ENCODE assay signal across 16 cellular contexts in the genomic region with DNA sequence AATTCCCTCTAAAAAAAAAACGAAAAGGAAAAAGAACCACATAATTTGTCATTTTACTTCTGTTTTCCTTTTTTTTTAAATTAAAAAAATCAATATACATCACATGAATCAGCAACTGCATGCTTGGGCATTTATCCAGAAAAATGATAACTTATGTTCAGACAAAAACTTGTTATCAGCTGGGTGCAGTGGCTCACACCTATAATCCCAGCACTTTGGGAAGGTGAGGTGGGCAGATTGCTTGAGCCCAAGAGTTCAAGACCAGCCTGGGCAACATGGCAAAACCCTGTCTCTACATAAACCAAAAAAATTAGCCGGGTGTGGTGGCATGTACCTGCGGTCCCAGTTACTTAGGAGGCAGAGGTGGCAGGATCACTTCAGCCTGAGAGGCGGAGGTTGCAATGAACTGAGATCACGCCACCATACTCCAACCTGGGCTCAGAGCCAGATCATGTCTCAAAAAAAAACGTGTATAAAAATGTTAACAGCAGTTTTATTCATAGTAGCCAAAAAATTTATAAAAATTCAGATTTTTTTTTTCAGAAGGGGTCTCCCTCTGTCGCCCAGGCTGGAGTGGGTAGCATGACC.
"Had no signal": no experiment of that assay in that cellular context is flagged by ENCODE, and none has a peak within 500 bp of the region (broad histone marks: within the 10 kb centered on the region; RNA-seq: fewer than 3 reads in every experiment).

No MANE protein-coding gene starts in this region.

- FAIRE-seq: colon had no signal

- H3K4me3 Mint-ChIP-seq: activated CD8-positive, alpha-beta T cell treated with anti-CD3 and anti-CD28 coated beads, Interleukin-2, amount 10 ng/mL, durations not matched to agents 7 days and 5 days; activated naive CD8-positive, alpha-beta T cell treated with anti-CD3 and anti-CD28 coated beads, Interleukin-2, amount 10 ng/mL, durations not matched to agents 7 days and 5 days had no signal

- H3K27me3 Mint-ChIP-seq: activated naive CD8-positive, alpha-beta T cell treated with anti-CD3 and anti-CD28 coated beads, Interleukin-2, amount 10 ng/mL, durations not matched to agents 7 days and 5 days had no signal

- H3K27me3 ChIP-seq: adrenal gland had no signal

- H3K27ac Mint-ChIP-seq: activated CD8-positive, alpha-beta T cell treated with anti-CD3 and anti-CD28 coated beads, Interleukin-2, amount 10 ng/mL, durations not matched to agents 7 days and 5 days; activated naive CD8-positive, alpha-beta T cell treated with anti-CD3 and anti-CD28 coated beads, Interleukin-2, amount 10 ng/mL, durations not matched to agents 7 days and 5 days had no signal

- H3K9me3 Mint-ChIP-seq: activated naive CD8-positive, alpha-beta T cell treated with anti-CD3 and anti-CD28 coated beads, Interleukin-2, amount 10 ng/mL, durations not matched to agents 7 days and 5 days had no signal

- H3K36me3 ChIP-seq: adrenal gland had no signal

- DNase-seq: activated CD4-positive, alpha-beta T cell treated with anti-CD3 and anti-CD28 coated beads for 4 hours; activated CD8-positive, alpha-beta memory T cell treated with anti-CD3 and anti-CD28 coated beads, Interleukin-2, amount 50 U/mL, for 48 hours; activated CD8-positive, alpha-beta T cell treated with anti-CD3 and anti-CD28 coated beads, Interleukin-2, amount 10 ng/mL, durations not matched to agents 7 days and 5 days; activated naive CD4-positive, alpha-beta T cell treated with anti-CD3 and anti-CD28 coated beads, Interleukin-2, amount 50 U/mL, for 16 hours; activated naive CD8-positive, alpha-beta T cell treated with anti-CD3 and anti-CD28 coated beads, Interleukin-2, amount 10 ng/mL, durations not matched to agents 7 days and 5 days; activated T-cell treated with anti-CD3 and anti-CD28 coated beads, Interleukin-2, amount 50 U/mL, for 1 hour; anterior cingulate cortex; cerebellar nuclear complex; Kasumi-1; NCI-H1048; NCI-H1930; NCI-H510A treated with DMSO at 0.1 percent for 48 hours; NCI-H69; SIG-M5 had no signal

- H3K9me3 ChIP-seq: adrenal gland had no signal

- H3K4me3 ChIP-seq: adrenal gland had no signal

- ATAC-seq: activated CD8-positive, alpha-beta T cell treated with anti-CD3 and anti-CD28 coated beads, Interleukin-2, amount 10 ng/mL, durations not matched to agents 7 days and 5 days had no signal
